ENCODE assay signal across 12 cellular contexts in genomic region chr10:81820418-81820817, GRCh38. TPM values are rescaled to one million over a fixed set of nuclear protein-coding genes. Genes with fewer than 3 reads are reported as not detected.
A peak's percentile ranks its signal among the peaks of the same experiment; 100 is the strongest.
DNase-seq lines count a peak whose midpoint lies in the region; ATAC-seq and TF ChIP-seq lines count a peak whose summit lies in the region.
"Had no signal": no experiment of that assay in that cellular context is flagged by ENCODE, and none has a peak within 500 bp of the region (broad histone marks: within the 10 kb centered on the region; RNA-seq: fewer than 3 reads in every experiment).

No MANE protein-coding gene starts in this region.

- no peak overlapping the region for H3K27ac ChIP-seq in endodermal cell (ENCODE audit: low read depth, low read length)
- no peak overlapping the region for H3K27ac ChIP-seq in smooth muscle cell (ENCODE audit: low read depth)
- H3K27ac ChIP-seq: gastroesophageal sphincter had no signal

- H3K36me3 Mint-ChIP-seq in endodermal cell (ENCODE audit: low read depth) = no peaks in the 10 kb centered on the region

- WGBS in endodermal cell (ENCODE audit: insufficient coverage in 1 of 2, insufficient read length in 1 of 2), 2 experiments = 0% methylated on average over 1 of the region's 1 CpG; no CpG with 5 or more reads in 1 of the 2 experiments
- WGBS in smooth muscle cell (ENCODE audit: low lambda C conversion rate) = 11% methylated on average over 1 of the region's 1 CpG

- TF ChIP-seq CTCF in endodermal cell (conservative IDR thresholded peaks at IDR 0.05) (peak; percentile 84), smooth muscle cell (IDR thresholded peaks at IDR 0.05; ENCODE audit: borderline replicate concordance, insufficient read depth, poor library complexity, severe bottlenecking) (peak; percentile 16)

- H3K27me3 ChIP-seq in endodermal cell (ENCODE audit: control insufficient read depth, insufficient read depth, low read length, poor library complexity, severe bottlenecking) (peaks cover 4% of the 10 kb centered on the region), smooth muscle cell (ENCODE audit: low read depth) (no peaks in the 10 kb centered on the region)
- H3K27me3 ChIP-seq: gastroesophageal sphincter had no signal

- peaks cover 3% of the 10 kb centered on the region for H3K4me1 ChIP-seq in endodermal cell (ENCODE audit: control insufficient read depth, insufficient read depth, low read length)
- no peaks in the 10 kb centered on the region for H3K4me1 ChIP-seq in smooth muscle cell (ENCODE audit: low read depth)
- H3K4me1 ChIP-seq: gastroesophageal sphincter had no signal

- H3K9me3 ChIP-seq in endodermal cell (ENCODE audit: control insufficient read depth, low read length) (no peaks in the 10 kb centered on the region), smooth muscle cell (replicated peaks; ENCODE audit: low read depth) (no peaks in the 10 kb centered on the region)
- H3K9me3 ChIP-seq: gastroesophageal sphincter had no signal

- H3K9ac ChIP-seq in endodermal cell (ENCODE audit: extremely low read depth, low read length, poor library complexity, severe bottlenecking) (no peak overlapping the region), smooth muscle cell (ENCODE audit: low read depth) (no peak overlapping the region)

- no peaks in the 10 kb centered on the region for H4K20me1 ChIP-seq in smooth muscle cell (ENCODE audit: low read depth)

- peaks cover 14% of the 10 kb centered on the region for H3K4me1 Mint-ChIP-seq in endodermal cell

- no peaks in the 10 kb centered on the region for H3K27me3 Mint-ChIP-seq in endodermal cell (ENCODE audit: insufficient read depth)

- no peak overlapping the region for H3K4me3 Mint-ChIP-seq in endodermal cell

- H3K4me3 ChIP-seq in endodermal cell (ENCODE audit: low read length) (no peak overlapping the region), smooth muscle cell (no peak overlapping the region)
- H3K4me3 ChIP-seq: gastroesophageal sphincter had no signal

- H3K9me3 Mint-ChIP-seq in endodermal cell = no peaks in the 10 kb centered on the region

- no peaks in the 10 kb centered on the region for H3K79me2 ChIP-seq in smooth muscle cell (ENCODE audit: low read depth)

- H3K27ac Mint-ChIP-seq in endodermal cell = no peak overlapping the region

- H3F3A ChIP-seq in smooth muscle cell (ENCODE audit: low read depth) = no peaks in the 10 kb centered on the region

- no peak overlapping the region for H3K4me2 ChIP-seq in smooth muscle cell

- ATAC-seq in GM21825 (IDR thresholded peaks at IDR 0.05; ENCODE audit: unreplicated experiment) (no peak), GM21717 (IDR thresholded peaks at IDR 0.05; ENCODE audit: unreplicated experiment) (no peak)
- ATAC-seq: gastroesophageal sphincter had no signal

- DNase-seq in SIG-M5 treated with dmso at 0.1 percent for 504 hours (lab: John Stamatoyannopoulos, UW; ENCODE audit: unreplicated experiment) (peak; percentile 18), SIG-M5 (lab: John Stamatoyannopoulos, UW) (no peak), NAMALWA (ENCODE audit: low spot score) (peak; percentile 23), endodermal cell (no peak), smooth muscle cell (lab: John Stamatoyannopoulos, UW; ENCODE audit: unreplicated experiment) (no peak)
- DNase-seq in activated CD4-positive, CD25-positive, alpha-beta regulatory T cell treated with anti-CD3 and anti-CD28 coated beads, Interleukin-2, amount 50 U/mL, for 72 hours = no peak
- DNase-seq: activated effector memory CD4-positive, alpha-beta T cell treated with anti-CD3 and anti-CD28 coated beads, Interleukin-2, amount 50 U/mL, for 16 hours; cortex of kidney; NCI-H774 had no signal

- no peak overlapping the region for H2AFZ ChIP-seq in smooth muscle cell (ENCODE audit: low read depth)

- H3K36me3 ChIP-seq in endodermal cell (ENCODE audit: control insufficient read depth, insufficient read depth, low read length) (no peaks in the 10 kb centered on the region), smooth muscle cell (ENCODE audit: low read depth) (no peaks in the 10 kb centered on the region)
- H3K36me3 ChIP-seq: gastroesophageal sphincter had no signal

RNA-seq across cellular contexts. Expression of gene NRG3, which starts 54.6 kb away (rescaled TPM):
- 1 to 10 TPM; 1.7 to 2.3 TPM for total RNA-seq in endodermal cell
- 3.2 TPM for polyA plus RNA-seq in endodermal cell (2013, experiment 1 of 2)
- 4.3 TPM for polyA plus RNA-seq in endodermal cell (2013, experiment 2 of 2)
- 2.4 and 4.0 TPM in 2 replicates for total RNA-seq in smooth muscle cell
- 4.3 and 4.8 TPM in 2 replicates for polyA plus RNA-seq in smooth muscle cell

Comparison
In these comparisons a context has a peak if more than half of its experiments do, and no peak if none do; other contexts are left out.
1. DNase-seq: peak in SIG-M5 treated with dmso at 0.1 percent for 504 hours (single experiment) and NAMALWA (single experiment); none in SIG-M5 (single experiment), endodermal cell (single experiment), smooth muscle cell (single experiment) and activated CD4-positive, CD25-positive, alpha-beta regulatory T cell treated with anti-CD3 and anti-CD28 coated beads, Interleukin-2, amount 50 U/mL, for 72 hours (single experiment).